Comparison of ENCODE assay signal across 21 cellular contexts in the genomic region with DNA sequence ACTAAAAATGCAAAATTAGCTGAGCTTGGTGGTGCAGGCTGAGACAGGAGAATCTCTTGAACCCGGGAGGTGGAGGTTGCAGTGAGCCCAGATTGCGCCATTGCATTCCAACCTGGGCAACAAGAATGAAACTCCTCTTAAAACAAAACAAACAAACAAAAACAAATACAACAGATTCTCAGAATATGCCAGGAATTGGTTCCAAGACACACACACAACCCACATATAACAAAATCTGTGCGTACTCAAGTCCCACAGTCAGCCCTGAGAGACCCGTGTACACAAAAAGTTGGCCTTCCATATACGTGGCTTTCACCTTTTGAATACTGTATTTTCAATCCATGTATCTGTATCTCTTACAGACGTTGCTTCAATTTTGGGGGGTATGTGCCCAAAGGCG.
A peak's percentile ranks its signal among the peaks of the same experiment; 100 is the strongest.
DNase-seq lines count a peak whose midpoint lies in the region; ATAC-seq, FAIRE-seq and TF ChIP-seq lines count a peak whose summit lies in the region.
"Had no signal": no experiment of that assay in that cellular context is flagged by ENCODE, and none has a peak within 500 bp of the region (broad histone marks: within the 10 kb centered on the region; RNA-seq: fewer than 3 reads in every experiment).

No MANE protein-coding gene starts in this region.

- intact Hi-C loops in right lobe of liver (cut with DNase I): no loop called here
- intact Hi-C loops in HepG2 (cut with micrococcal nuclease; ENCODE audit: unreplicated experiment): no loop called here
- intact Hi-C loops in dendritic cell treated with granulocyte-macrophage colony-stimulating factor and Interleukin-4, amounts not matched to agents 40 ng/mL and 50 ng/mL, for 4 days (cut with micrococcal nuclease): loop anchor here (5.0 kb wide), 2 partner anchors 34 to 99 kb away; a partner anchor contains a TSS
- intact Hi-C loops in head of caudate nucleus (cut with DNase I): no loop called here

- CTCF ChIA-PET in HepG2 (lab: Yijun Ruan, JAX; ENCODE audit: low intra/inter-chr PET ratio, low total read pairs): no interaction called here

- H4K20me1 ChIP-seq in HepG2 (ENCODE audit: insufficient read depth, low read length): no peaks in the 10 kb centered on the region
- H4K20me1 ChIP-seq: BLaER1 treated with 17β-estradiol and CSF1 and Interleukin-3, amounts not matched to agents 10 nM and 100 nM had no signal

- no peak for TF ChIP-seq EP300 in HepG2 (IDR thresholded peaks at IDR 0.05; ENCODE audit: low read depth in 2 of 2, low read length in 2 of 2)
- TF ChIP-seq EP300 in HepG2 (CRISPR knock-in tag; IDR thresholded peaks at IDR 0.05; ENCODE audit: borderline replicate concordance): no peak

- WGBS in right lobe of liver (ENCODE audit: insufficient coverage, low coverage, low lambda C conversion rate, missing lambda C conversion rate): 37% methylated on average over 7 of the region's 7 CpGs
- WGBS in HepG2 (ENCODE audit: low lambda C conversion rate): 36% methylated on average over 7 of the region's 7 CpGs

- H3K4me3 Mint-ChIP-seq in dendritic cell treated with granulocyte-macrophage colony-stimulating factor and Interleukin-4, amounts not matched to agents 40 ng/mL and 50 ng/mL, for 4 days: no peak overlapping the region
- no peak overlapping the region for H3K4me3 Mint-ChIP-seq in stimulated activated memory B cell treated with anti-CD40 and anti-IgM and Interleukin-4, amounts not matched to agents 10 μg/mL and 1 μg/mL and 100 μg/mL, for 72 hours
- H3K4me3 Mint-ChIP-seq: B cell; CD4-positive, alpha-beta T cell; CD8-positive, alpha-beta T cell had no signal

- H3K9me3 ChIP-seq in right lobe of liver (no peaks in the 10 kb centered on the region), HepG2 (ENCODE audit: low read length) (no peaks in the 10 kb centered on the region), neutrophil (no peaks in the 10 kb centered on the region)
- H3K9me3 ChIP-seq: A549, Caco-2 had no signal

- no peaks in the 10 kb centered on the region for H3K4me1 ChIP-seq in right lobe of liver
- peaks cover 9% of the 10 kb centered on the region; the same call in 1 of the 2 replicates for H3K4me1 ChIP-seq in HepG2 (ENCODE audit: insufficient read depth, low read length)
- peaks cover 36 to 39% of the 10 kb centered on the region in 2 experiments for H3K4me1 ChIP-seq in neutrophil (ENCODE audit: control insufficient read depth in 1 of 2, insufficient read depth in 1 of 2, low read depth in 1 of 2, low read length in 1 of 2)

- ATAC-seq in right lobe of liver (peak; percentile 34 to 81 (median 52)), HepG2 (no peak)
- ATAC-seq in stimulated activated memory B cell treated with anti-CD40 and anti-IgM and Interleukin-4, amounts not matched to agents 10 μg/mL and 1 μg/mL and 100 μg/mL, for 72 hours: no peak
- ATAC-seq: A549; CD8-positive, alpha-beta T cell had no signal

- DNase-seq in right lobe of liver (no peak), HepG2 (ENCODE audit: low spot score) (no peak), head of caudate nucleus (no peak), nucleus accumbens (lab: John Stamatoyannopoulos, UW) (no peak), NCI-H146 treated with DMSO at 0.1 percent for 48 hours (lab: John Stamatoyannopoulos, UW; ENCODE audit: unreplicated experiment) (no peak)
- DNase-seq: Caco-2; Calu3; CD4-positive, alpha-beta T cell; CD8-positive, alpha-beta T cell; DMS79 treated with DMSO at 0.1 percent for 48 hours; GF-D8 had no signal

- no peak for TF ChIP-seq RAD21 in HepG2 (CRISPR knock-in tag; IDR thresholded peaks at IDR 0.05)

- BruUV-seq in HepG2 (replicated peaks; lab: Mats Ljungman, UMichigan): no TSS peak

- TF ChIP-seq CTCF in right lobe of liver (IDR thresholded peaks at IDR 0.05) (no peak), HepG2 (CRISPR knock-in tag; IDR thresholded peaks at IDR 0.05) (no peak), neutrophil (IDR thresholded peaks at IDR 0.05) (no peak)

- no peak overlapping the region for H3K4me2 ChIP-seq in HepG2 (ENCODE audit: low read depth, low read length)

- no peaks in the 10 kb centered on the region for H3K27me3 ChIP-seq in right lobe of liver
- peaks cover 0 to 3% of the 10 kb centered on the region in 2 experiments; a peak in 1 of 5 replicates for H3K27me3 ChIP-seq in HepG2 (ENCODE audit: control insufficient read depth in 1 of 2, insufficient read depth in 2 of 2, low read length in 2 of 2)
- H3K27me3 ChIP-seq in neutrophil: no peaks in the 10 kb centered on the region
- H3K27me3 ChIP-seq: BLaER1 treated with 17β-estradiol and CSF1 and Interleukin-3, amounts not matched to agents 10 nM and 100 nM had no signal

- no peaks in the 10 kb centered on the region for H3K27me3 Mint-ChIP-seq in dendritic cell treated with granulocyte-macrophage colony-stimulating factor and Interleukin-4, amounts not matched to agents 40 ng/mL and 50 ng/mL, for 4 days
- H3K27me3 Mint-ChIP-seq in stimulated activated memory B cell treated with anti-CD40 and anti-IgM and Interleukin-4, amounts not matched to agents 10 μg/mL and 1 μg/mL and 100 μg/mL, for 72 hours: no peaks in the 10 kb centered on the region
- H3K27me3 Mint-ChIP-seq: B cell; CD4-positive, alpha-beta T cell had no signal

- H3K36me3 Mint-ChIP-seq in dendritic cell treated with granulocyte-macrophage colony-stimulating factor and Interleukin-4, amounts not matched to agents 40 ng/mL and 50 ng/mL, for 4 days (ENCODE audit: low read depth): no peaks in the 10 kb centered on the region
- H3K36me3 Mint-ChIP-seq in stimulated activated memory B cell treated with anti-CD40 and anti-IgM and Interleukin-4, amounts not matched to agents 10 μg/mL and 1 μg/mL and 100 μg/mL, for 72 hours: no peaks in the 10 kb centered on the region
- H3K36me3 Mint-ChIP-seq: CD8-positive, alpha-beta T cell had no signal

- no peak overlapping the region for H2AFZ ChIP-seq in HepG2 (ENCODE audit: low read length)

- in situ Hi-C loops in HepG2 (cut with HindIII; ENCODE audit: extremely low pct_ligation_motif_present, low pct_unique_long_range_greater_than_20kb): no loop called here

- TF ChIP-seq POLR2A in right lobe of liver (IDR thresholded peaks at IDR 0.05): no peak
- no peak for TF ChIP-seq POLR2A in HepG2 (IDR thresholded peaks at IDR 0.05; ENCODE audit: insufficient read depth in 1 of 2, low read depth in 2 of 2, low read length in 2 of 2)

- H3K79me2 ChIP-seq in HepG2 (ENCODE audit: insufficient read depth, low read length): no peaks in the 10 kb centered on the region

- POLR2A ChIA-PET in HepG2 (lab: Yijun Ruan, JAX): no interaction called here

- H3K4me3 ChIP-seq in right lobe of liver: no peak overlapping the region
- no peak overlapping the region for H3K4me3 ChIP-seq in HepG2 (replicated peaks in 1 of 3; ENCODE audit: insufficient read depth in 1 of 3, low read depth in 2 of 3, low read length in 3 of 3)
- H3K4me3 ChIP-seq in neutrophil (ENCODE audit: low read depth in 1 of 2, low read length in 1 of 2): no peak overlapping the region
- H3K4me3 ChIP-seq: A549 had no signal

- no peak overlapping the region for H3K9ac ChIP-seq in HepG2 (ENCODE audit: insufficient read depth, low read depth, low read length)

- H3K9me3 Mint-ChIP-seq in dendritic cell treated with granulocyte-macrophage colony-stimulating factor and Interleukin-4, amounts not matched to agents 40 ng/mL and 50 ng/mL, for 4 days: no peaks in the 10 kb centered on the region
- peaks cover 5% of the 10 kb centered on the region for H3K9me3 Mint-ChIP-seq in stimulated activated memory B cell treated with anti-CD40 and anti-IgM and Interleukin-4, amounts not matched to agents 10 μg/mL and 1 μg/mL and 100 μg/mL, for 72 hours
- H3K9me3 Mint-ChIP-seq: CD4-positive, alpha-beta T cell; CD8-positive, alpha-beta T cell had no signal

- H3K4me1 Mint-ChIP-seq in dendritic cell treated with granulocyte-macrophage colony-stimulating factor and Interleukin-4, amounts not matched to agents 40 ng/mL and 50 ng/mL, for 4 days (ENCODE audit: low read depth): peaks cover 54% of the 10 kb centered on the region
- H3K4me1 Mint-ChIP-seq in stimulated activated memory B cell treated with anti-CD40 and anti-IgM and Interleukin-4, amounts not matched to agents 10 μg/mL and 1 μg/mL and 100 μg/mL, for 72 hours: peaks cover 77% of the 10 kb centered on the region

- H3K27ac Mint-ChIP-seq in dendritic cell treated with granulocyte-macrophage colony-stimulating factor and Interleukin-4, amounts not matched to agents 40 ng/mL and 50 ng/mL, for 4 days: peak overlapping the region; percentile 88
- peak overlapping the region; percentile 60 for H3K27ac Mint-ChIP-seq in stimulated activated memory B cell treated with anti-CD40 and anti-IgM and Interleukin-4, amounts not matched to agents 10 μg/mL and 1 μg/mL and 100 μg/mL, for 72 hours
- H3K27ac Mint-ChIP-seq: CD4-positive, alpha-beta T cell; CD8-positive, alpha-beta T cell had no signal

- no peak for FAIRE-seq in HepG2 (lab: Jason Lieb, UNC)
- FAIRE-seq: A549, D721Med, G401.6 had no signal

- H3K27ac ChIP-seq in right lobe of liver (peak overlapping the region in 1 of 3 donors; percentile 20), HepG2 (ENCODE audit: extremely low read length, insufficient read depth, low read length) (no peak overlapping the region), neutrophil (peak overlapping the region; percentile 77)
- H3K27ac ChIP-seq: 22Rv1, C4-2B had no signal

- H3K36me3 ChIP-seq in right lobe of liver (no peaks in the 10 kb centered on the region), HepG2 (replicated peaks in 1 of 2; ENCODE audit: control insufficient read depth in 1 of 2, insufficient read depth in 2 of 2, low read length in 2 of 2) (no peaks in the 10 kb centered on the region), neutrophil (no peaks in the 10 kb centered on the region)
- H3K36me3 ChIP-seq: BLaER1 treated with 17β-estradiol and CSF1 and Interleukin-3, amounts not matched to agents 10 nM and 100 nM had no signal

TF ChIP-seq in HepG2, 621 proteins besides CTCF, POLR2A, EP300 and RAD21 (continues in another document):
- TF ChIP-seq ZSCAN9 (CRISPR knock-in tag; IDR thresholded peaks at IDR 0.05; ENCODE audit: borderline replicate concordance) (no peak), TAF15 (IDR thresholded peaks at IDR 0.05; ENCODE audit: low read depth, low read length, poor library complexity, severe bottlenecking) (no peak), KDM5A (IDR thresholded peaks at IDR 0.05; ENCODE audit: borderline replicate concordance, low read length) (no peak)

Comparison
In these comparisons a context has a peak if more than half of its experiments do, and no peak if none do; other contexts are left out.
1. ATAC-seq: peak in right lobe of liver (4 of 4); none in HepG2 (single experiment) and stimulated activated memory B cell treated with anti-CD40 and anti-IgM and Interleukin-4, amounts not matched to agents 10 μg/mL and 1 μg/mL and 100 μg/mL, for 72 hours (single experiment).